Comparison of ENCODE assay signal across 9 cellular contexts in the genomic region with DNA sequence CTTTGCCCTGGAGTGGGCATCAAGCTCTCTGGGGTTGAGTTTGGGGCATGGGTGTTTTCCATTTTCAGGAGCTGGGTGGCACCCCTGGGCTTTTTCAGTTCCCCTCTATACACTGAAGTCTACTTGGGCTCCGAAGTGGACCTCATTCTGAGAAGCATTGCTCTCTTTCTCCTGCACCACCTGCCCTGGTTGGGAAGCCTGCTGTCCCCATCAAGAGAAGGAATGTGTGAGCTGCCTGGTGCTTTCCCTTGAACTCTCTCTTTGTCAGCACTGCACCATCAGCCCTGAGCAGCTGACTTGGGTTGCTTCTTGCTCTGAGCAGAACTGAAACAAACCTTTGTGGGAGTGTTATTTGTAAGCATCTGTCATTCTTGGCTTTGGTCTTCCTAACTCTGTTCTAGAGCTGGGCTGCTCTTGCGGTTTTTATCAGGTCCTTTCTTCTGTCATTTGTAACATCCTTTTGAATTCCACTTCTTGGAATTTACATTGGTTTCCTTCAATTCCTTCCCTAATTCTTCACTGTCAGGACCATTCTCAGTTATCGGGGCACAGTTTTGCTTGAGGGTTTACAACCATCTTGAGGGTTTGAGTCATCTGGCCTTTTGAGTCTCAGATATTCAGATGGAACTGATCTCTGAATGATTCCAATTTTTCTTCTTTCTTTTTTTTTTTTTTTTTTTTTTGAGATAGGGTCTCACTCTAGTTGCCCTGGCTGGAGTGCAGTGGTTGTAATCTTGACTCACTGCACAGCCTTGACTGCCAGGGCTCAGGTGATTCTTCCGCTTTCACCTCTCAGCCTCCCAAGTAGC. TPM values are rescaled to one million over a fixed set of nuclear protein-coding genes. Genes with fewer than 3 reads are reported as not detected.
DNase-seq lines count a peak whose midpoint lies in the region; ATAC-seq and TF ChIP-seq lines count a peak whose summit lies in the region.
"Had no signal": no experiment of that assay in that cellular context is flagged by ENCODE, and none has a peak within 500 bp of the region (broad histone marks: within the 10 kb centered on the region; RNA-seq: fewer than 3 reads in every experiment).

No MANE protein-coding gene starts in this region.

- CTCF ChIA-PET in activated CD4-positive, alpha-beta memory T cell treated with anti-CD3 and anti-CD28 coated beads for 36 hours (lab: Charles Lee), result interaction anchor here (0.7 to 2.3 kb wide), 6 partner anchors 9 to 59 kb away, joined by 3 to 20 read pairs (median 6); a partner anchor contains a TSS

- no peak for TF ChIP-seq CTCF in BE2C (IDR thresholded peaks at IDR 0.05; ENCODE audit: low read depth, low read length)

- no peaks in the 10 kb centered on the region for H3K27me3 Mint-ChIP-seq in activated CD4-positive, alpha-beta memory T cell treated with anti-CD3 and anti-CD28 coated beads for 36 hours

- H3K4me1 ChIP-seq in BE2C, result no peaks in the 10 kb centered on the region

- no peaks in the 10 kb centered on the region for H3K9me3 ChIP-seq in BE2C

- no peaks in the 10 kb centered on the region for H3K27me3 ChIP-seq in BE2C

- H3K4me3 Mint-ChIP-seq in activated CD4-positive, alpha-beta memory T cell treated with anti-CD3 and anti-CD28 coated beads for 36 hours, result no peak overlapping the region

- peaks cover 28% of the 10 kb centered on the region for H3K36me3 ChIP-seq in BE2C

- H3K36me3 Mint-ChIP-seq in activated CD4-positive, alpha-beta memory T cell treated with anti-CD3 and anti-CD28 coated beads for 36 hours, result peaks cover 6% of the 10 kb centered on the region

- H3K4me3 ChIP-seq in BE2C (ENCODE audit: low read depth, low read length), result no peak overlapping the region
- H3K4me3 ChIP-seq: skin epidermis had no signal

- peaks cover 57% of the 10 kb centered on the region for H3K4me1 Mint-ChIP-seq in activated CD4-positive, alpha-beta memory T cell treated with anti-CD3 and anti-CD28 coated beads for 36 hours (ENCODE audit: low read depth)

- intact Hi-C loops in activated CD4-positive, alpha-beta memory T cell treated with anti-CD3 and anti-CD28 coated beads for 36 hours (cut with micrococcal nuclease), result loop anchor here (1.0 to 5.0 kb wide), 2 partner anchors 17 to 39 kb away; no protein-coding TSS in a partner anchor

- DNase-seq in AG08396 (ENCODE audit: low spot score), result peak; percentile 57
- DNase-seq in activated CD4-positive, alpha-beta memory T cell treated with anti-CD3 and anti-CD28 coated beads for 36 hours, result peak; percentile 80
- DNase-seq in left lobe of liver (ENCODE audit: low spot score), result no peak
- DNase-seq in RKO (ENCODE audit: low spot score), result no peak
- DNase-seq in BE2C, result no peak

- H3K27ac Mint-ChIP-seq in activated CD4-positive, alpha-beta memory T cell treated with anti-CD3 and anti-CD28 coated beads for 36 hours, result peak overlapping the region; percentile 74

- peak; percentile 82 for ATAC-seq in GM19023 (IDR thresholded peaks at IDR 0.05; ENCODE audit: unreplicated experiment)
- peak; percentile 92 for ATAC-seq in HG03108 (IDR thresholded peaks at IDR 0.05; ENCODE audit: unreplicated experiment)
- ATAC-seq in left lobe of liver, result peak; percentile 21
- no peak for ATAC-seq in GM19328 (IDR thresholded peaks at IDR 0.05; ENCODE audit: unreplicated experiment)

- no peaks in the 10 kb centered on the region for H3K9me3 Mint-ChIP-seq in activated CD4-positive, alpha-beta memory T cell treated with anti-CD3 and anti-CD28 coated beads for 36 hours

- POLR2A ChIA-PET in activated CD4-positive, alpha-beta memory T cell treated with anti-CD3 and anti-CD28 coated beads for 36 hours (lab: Charles Lee), result interaction anchor here (0.7 to 2.4 kb wide), 8 partner anchors 8 to 54 kb away, joined by 3 to 17 read pairs (median 4); a partner anchor contains a TSS

RNA-seq across cellular contexts. Expression of a gene that starts 20.5 kb away (rescaled TPM):
- total RNA-seq in activated CD4-positive, alpha-beta memory T cell treated with anti-CD3 and anti-CD28 coated beads for 36 hours, result 10 to 100 TPM; 52.4 to 53.1 TPM
- 16.5 TPM for total RNA-seq in left lobe of liver
- polyA plus RNA-seq in BE2C (2012; ENCODE audit: insufficient read depth, insufficient read length, low read depth), result 143 TPM

RNA-seq across cellular contexts. Expression of a gene that starts 36.7 kb away (rescaled TPM):
- under 1 TPM in 1 of 2 experiments, not detected in 1; 0.46 TPM for total RNA-seq in activated CD4-positive, alpha-beta memory T cell treated with anti-CD3 and anti-CD28 coated beads for 36 hours
- total RNA-seq in left lobe of liver, result 0.05 TPM
- polyA plus RNA-seq in BE2C (2012; ENCODE audit: insufficient read depth, insufficient read length, low read depth), result 0.59 TPM

RNA-seq across cellular contexts. Expression of a gene that starts 41.8 kb away (rescaled TPM):
- total RNA-seq in activated CD4-positive, alpha-beta memory T cell treated with anti-CD3 and anti-CD28 coated beads for 36 hours, result 10 to 100 TPM; 45.3 to 47.1 TPM
- total RNA-seq in left lobe of liver, result 10.0 TPM
- 122 TPM for polyA plus RNA-seq in BE2C (2012; ENCODE audit: insufficient read depth, insufficient read length, low read depth)

RNA-seq across cellular contexts. Expression of a gene that starts 44.6 kb away (rescaled TPM):
- under 1 TPM; 0.27 to 0.31 TPM for total RNA-seq in activated CD4-positive, alpha-beta memory T cell treated with anti-CD3 and anti-CD28 coated beads for 36 hours
- 0.45 TPM for total RNA-seq in left lobe of liver
- polyA plus RNA-seq in BE2C (2012; ENCODE audit: insufficient read depth, insufficient read length, low read depth), result 0.51 TPM

RNA-seq across cellular contexts. Expression of a gene that starts 54.1 kb away (rescaled TPM):
- 10 to 100 TPM; 38.2 to 41.8 TPM for total RNA-seq in activated CD4-positive, alpha-beta memory T cell treated with anti-CD3 and anti-CD28 coated beads for 36 hours
- total RNA-seq in left lobe of liver, result 99.1 TPM
- 204 TPM for polyA plus RNA-seq in BE2C (2012; ENCODE audit: insufficient read depth, insufficient read length, low read depth)

Comparison
In these comparisons a context has a peak if more than half of its experiments do, and no peak if none do; other contexts are left out.
1. DNase-seq: peak in AG08396 (single experiment) and activated CD4-positive, alpha-beta memory T cell treated with anti-CD3 and anti-CD28 coated beads for 36 hours (single experiment); none in left lobe of liver (single experiment), RKO (single experiment) and BE2C (single experiment).